1 cellular context compared by ENCODE assay signal in genomic region chr2:61272421-61273070, GRCh38.
TF ChIP-seq lines count a peak whose summit lies in the region.

No MANE protein-coding gene starts in this region.

TF ChIP-seq in SK-N-SH, 30 proteins besides CTCF, POLR2A, EP300 and RAD21 (continued from another document):
- TF ChIP-seq SIN3A (IDR thresholded peaks at IDR 0.05; ENCODE audit: borderline replicate concordance, low read depth, low read length) = no peak
- no peak for TF ChIP-seq FOXJ3 (CRISPR knock-in tag; IDR thresholded peaks at IDR 0.05)
- no peak for TF ChIP-seq REST (IDR thresholded peaks at IDR 0.05; ENCODE audit: low read depth, low read length)
- no peak for TF ChIP-seq EZH2phosphoT487 (IDR thresholded peaks at IDR 0.05; ENCODE audit: borderline replicate concordance, low read depth)
- no peak for TF ChIP-seq ELF1 (IDR thresholded peaks at IDR 0.05)
- TF ChIP-seq USF1 (IDR thresholded peaks at IDR 0.05; ENCODE audit: borderline replicate concordance, low read depth) = no peak
- no peak for TF ChIP-seq RCOR1 (IDR thresholded peaks at IDR 0.05; ENCODE audit: low read length)
- no peak for TF ChIP-seq SMC3 (IDR thresholded peaks at IDR 0.05; ENCODE audit: low read depth, low read length)
- TF ChIP-seq RFX5 (IDR thresholded peaks at IDR 0.05; ENCODE audit: low read length) = no peak
- TF ChIP-seq MEF2A (IDR thresholded peaks at IDR 0.05; ENCODE audit: borderline replicate concordance, low read depth) = no peak
- no peak for TF ChIP-seq POLR2AphosphoS5 (IDR thresholded peaks at IDR 0.05; ENCODE audit: low read depth, low read length)
